In genomic region chr20:63553251-63553932, GRCh38 we compare ENCODE assay signal across 9 cellular contexts. TPM values are rescaled to one million over a fixed set of nuclear protein-coding genes. Genes with fewer than 3 reads are reported as not detected.
DNase-seq lines count a peak whose midpoint lies in the region; ATAC-seq and TF ChIP-seq lines count a peak whose summit lies in the region.
"Had no signal": no experiment of that assay in that cellular context is flagged by ENCODE, and none has a peak within 500 bp of the region (broad histone marks: within the 10 kb centered on the region; RNA-seq: fewer than 3 reads in every experiment).

No MANE protein-coding gene starts in this region.

- peak; percentile 80 for DNase-seq in Caki2 (ENCODE audit: low read depth)
- DNase-seq in NCI-H1417 (lab: John Stamatoyannopoulos, UW), result peak; percentile 79 to 97 (median 94)
- DNase-seq in T47D (ENCODE audit: low read depth in 1 of 2, low spot score in 1 of 2), result peak; percentile 75 to 97
- peak; percentile 92 for DNase-seq in islet precursor cell
- peak; percentile 86 to 89 for DNase-seq in stimulated activated CD4-positive, alpha-beta T cell treated with anti-CD3 and anti-CD28 coated beads, Interleukin-1b, Interleukin-23, amount 100 ng/mL, for 4 hours (ENCODE audit: low read depth in 2 of 2)
- no peak for DNase-seq in Ammon's horn (ENCODE audit: low spot score)

- in situ Hi-C loops in Caki2 (cut with HindIII; ENCODE audit: low pct_unique_long_range_greater_than_20kb, low sequenced_read_pairs) (no loop called here), T47D (cut with HindIII; ENCODE audit: low pct_unique_long_range_greater_than_20kb, low sequenced_read_pairs) (no loop called here)

- TF ChIP-seq CTCF in VCaP (conservative IDR thresholded peaks at IDR 0.05), result no peak

- peak; percentile 29 for ATAC-seq in GM21717 (IDR thresholded peaks at IDR 0.05; ENCODE audit: unreplicated experiment)

- peak overlapping the region; percentile 40; the same call in 1 of the 2 replicates for H3K27ac ChIP-seq in VCaP

RNA-seq across cellular contexts. Expression of gene FNDC11, which starts 0.6 kb away (rescaled TPM):
- 1.1 and 8.2 TPM in 2 replicates for total RNA-seq in Caki2 (2014; rRNA removed; shearing (Covaris generic); ENCODE audit: low replicate concordance)

RNA-seq across cellular contexts. Expression of gene SRMS, which starts 5.8 kb away (rescaled TPM):
- total RNA-seq in Caki2 (2014; rRNA removed; shearing (Covaris generic); ENCODE audit: low replicate concordance), result not detected in 2 replicates
- total RNA-seq: T-helper 1 cell treated with Interleukin-12 subunit alpha and Interleukin-12 subunit beta and Interleukin-4 antibody, amounts not matched to agents 30 ng/mL and 1 ng/mL, for 36 hours had no signal

RNA-seq across cellular contexts. Expression of gene PTK6, which starts 16.2 kb away (rescaled TPM):
- total RNA-seq in Caki2 (2014; rRNA removed; shearing (Covaris generic); ENCODE audit: low replicate concordance), result 3.2 and 4.4 TPM in 2 replicates

RNA-seq across cellular contexts. Expression of gene HELZ2, which starts 20.6 kb away (rescaled TPM):
- 26.3 and 30.3 TPM in 2 replicates for total RNA-seq in Caki2 (2014; rRNA removed; shearing (Covaris generic); ENCODE audit: low replicate concordance)

RNA-seq across cellular contexts. Expression of gene PPDPF, which starts 32.8 kb away (rescaled TPM):
- 35.9 and 103 TPM in 2 replicates for total RNA-seq in Caki2 (2014; rRNA removed; shearing (Covaris generic); ENCODE audit: low replicate concordance)
